In genomic region chr15:81313686-81314085, GRCh38 we compare ENCODE assay signal across 16 cellular contexts. TPM values are rescaled to one million over a fixed set of nuclear protein-coding genes. Genes with fewer than 3 reads are reported as not detected.
DNase-seq lines count a peak whose midpoint lies in the region; ATAC-seq and TF ChIP-seq lines count a peak whose summit lies in the region.
"Had no signal": no experiment of that assay in that cellular context is flagged by ENCODE, and none has a peak within 500 bp of the region (broad histone marks: within the 10 kb centered on the region; RNA-seq: fewer than 3 reads in every experiment).

No MANE protein-coding gene starts in this region.

- peaks cover 71% of the 10 kb centered on the region for H3K4me1 Mint-ChIP-seq in dendritic cell treated with granulocyte-macrophage colony-stimulating factor and Interleukin-4, amounts not matched to agents 40 ng/mL and 50 ng/mL, for 4 days (ENCODE audit: low read depth)
- H3K4me1 Mint-ChIP-seq: nephron progenitor cell had no signal

- DNase-seq in right atrium auricular region (ENCODE audit: low spot score) (no peak), Right ventricle myocardium inferior (ENCODE audit: missing footprints) (no peak), mucosa of descending colon (no peak), cerebellum (ENCODE audit: low spot score) (no peak), COLO829 (ENCODE audit: low spot score) (no peak)
- DNase-seq: DMS53, foreskin melanocyte, NCI-H1436, NCI-H526 treated with DMSO at 0.1 percent for 48 hours, nephron progenitor cell, SHP77 treated with DMSO at 0.1 percent for 48 hours had no signal

- no peaks in the 10 kb centered on the region for H3K27me3 ChIP-seq in right atrium auricular region
- no peaks in the 10 kb centered on the region for H3K27me3 ChIP-seq in neutrophil
- H3K27me3 ChIP-seq: right lobe of liver, upper lobe of left lung had no signal

- H3K36me3 ChIP-seq in right atrium auricular region (peaks cover 9% of the 10 kb centered on the region), neutrophil (peaks cover 92% of the 10 kb centered on the region), mucosa of descending colon (ENCODE audit: low read depth) (peaks cover 8% of the 10 kb centered on the region)

- H3K4me1 ChIP-seq in right atrium auricular region: peaks cover 0 to 18% of the 10 kb centered on the region in 2 donors
- peaks cover 28 to 30% of the 10 kb centered on the region in 2 experiments for H3K4me1 ChIP-seq in neutrophil (ENCODE audit: control insufficient read depth in 1 of 2, insufficient read depth in 1 of 2, low read depth in 1 of 2, low read length in 1 of 2)
- H3K4me1 ChIP-seq in mucosa of descending colon (ENCODE audit: low read depth): peaks cover 4% of the 10 kb centered on the region

- H3K27ac ChIP-seq in right atrium auricular region (peak overlapping the region; percentile 57 to 63), neutrophil (peak overlapping the region; percentile 96)
- H3K27ac ChIP-seq: right lobe of liver had no signal

- H3K27ac Mint-ChIP-seq in dendritic cell treated with granulocyte-macrophage colony-stimulating factor and Interleukin-4, amounts not matched to agents 40 ng/mL and 50 ng/mL, for 4 days: peak overlapping the region; percentile 94
- H3K27ac Mint-ChIP-seq: nephron progenitor cell had no signal

- no peaks in the 10 kb centered on the region for H3K9me3 ChIP-seq in right atrium auricular region
- no peaks in the 10 kb centered on the region for H3K9me3 ChIP-seq in neutrophil
- no peaks in the 10 kb centered on the region for H3K9me3 ChIP-seq in mucosa of descending colon
- H3K9me3 ChIP-seq: right lobe of liver, upper lobe of left lung had no signal

- ATAC-seq in Right ventricle myocardium inferior (no peak), mucosa of descending colon (no peak), GM21619 (IDR thresholded peaks at IDR 0.05; ENCODE audit: unreplicated experiment) (no peak)

- intact Hi-C loops in Right ventricle myocardium inferior (cut with DNase I) (no loop called here), mucosa of descending colon (cut with DNase I, micrococcal nuclease) (no loop called here)
- intact Hi-C loops in dendritic cell treated with granulocyte-macrophage colony-stimulating factor and Interleukin-4, amounts not matched to agents 40 ng/mL and 50 ng/mL, for 4 days (cut with micrococcal nuclease): loop anchor here (5.0 kb wide), 1 partner anchor 36 kb away; no protein-coding TSS in a partner anchor

- no peaks in the 10 kb centered on the region for H3K9me3 Mint-ChIP-seq in dendritic cell treated with granulocyte-macrophage colony-stimulating factor and Interleukin-4, amounts not matched to agents 40 ng/mL and 50 ng/mL, for 4 days
- H3K9me3 Mint-ChIP-seq: nephron progenitor cell had no signal

- H3K4me3 ChIP-seq in right atrium auricular region (no peak overlapping the region), neutrophil (ENCODE audit: low read depth in 1 of 2, low read length in 1 of 2) (no peak overlapping the region), mucosa of descending colon (no peak overlapping the region)
- H3K4me3 ChIP-seq: right lobe of liver, upper lobe of left lung had no signal

- peaks cover 87% of the 10 kb centered on the region for H3K36me3 Mint-ChIP-seq in dendritic cell treated with granulocyte-macrophage colony-stimulating factor and Interleukin-4, amounts not matched to agents 40 ng/mL and 50 ng/mL, for 4 days (ENCODE audit: low read depth)

- TF ChIP-seq CTCF in right atrium auricular region (IDR thresholded peaks at IDR 0.05) (no peak), neutrophil (IDR thresholded peaks at IDR 0.05) (no peak), mucosa of descending colon (IDR thresholded peaks at IDR 0.05) (no peak)

- no peaks in the 10 kb centered on the region for H3K27me3 Mint-ChIP-seq in dendritic cell treated with granulocyte-macrophage colony-stimulating factor and Interleukin-4, amounts not matched to agents 40 ng/mL and 50 ng/mL, for 4 days

- no peak overlapping the region for H3K4me3 Mint-ChIP-seq in dendritic cell treated with granulocyte-macrophage colony-stimulating factor and Interleukin-4, amounts not matched to agents 40 ng/mL and 50 ng/mL, for 4 days
- H3K4me3 Mint-ChIP-seq: nephron progenitor cell had no signal

RNA-seq across cellular contexts. Expression of gene STARD5, which starts 10.3 kb away (rescaled TPM):
- total RNA-seq in right atrium auricular region (1 to 10 TPM; 2.2 to 3.0 TPM), Right ventricle myocardium inferior (2.2 TPM), mucosa of descending colon (10 to 100 TPM; 16.6 to 38.9 (median 33.4) TPM), cerebellum (7.8 TPM)
